3 cellular contexts compared by ENCODE assay signal in genomic region chr17:79024901-79025737, GRCh38.
TF ChIP-seq lines count a peak whose summit lies in the region.

No MANE protein-coding gene starts in this region.

TF ChIP-seq in SK-N-SH, 30 proteins besides CTCF, POLR2A, EP300 and RAD21:
- TF ChIP-seq GATA2 (CRISPR knock-in tag; IDR thresholded peaks at IDR 0.05) (no peak), NRF1 (IDR thresholded peaks at IDR 0.05; ENCODE audit: low read depth, low read length) (no peak), TAF1 (IDR thresholded peaks at IDR 0.05; ENCODE audit: borderline replicate concordance, low read depth, low read length) (no peak), CHD2 (IDR thresholded peaks at IDR 0.05; ENCODE audit: low read length, partially characterized antibody) (no peak), SIN3A (IDR thresholded peaks at IDR 0.05; ENCODE audit: borderline replicate concordance, low read depth, low read length) (no peak), MEF2A (IDR thresholded peaks at IDR 0.05; ENCODE audit: borderline replicate concordance, low read depth) (no peak), NFIC (IDR thresholded peaks at IDR 0.05; ENCODE audit: borderline replicate concordance) (no peak), FOXM1 (IDR thresholded peaks at IDR 0.05; ENCODE audit: low read depth) (no peak), EZH2phosphoT487 (IDR thresholded peaks at IDR 0.05; ENCODE audit: borderline replicate concordance, low read depth) (no peak), POLR2AphosphoS5 (IDR thresholded peaks at IDR 0.05; ENCODE audit: low read depth, low read length) (no peak), TEAD4 (IDR thresholded peaks at IDR 0.05; ENCODE audit: borderline replicate concordance, insufficient read depth) (no peak), TCF12 (IDR thresholded peaks at IDR 0.05) (no peak)
TF ChIP-seq in SK-N-SH: peak in this region for 0.

TF ChIP-seq in SK-N-SH treated with all-trans-retinoic acid at 6 μM for 48 hours, 23 proteins besides CTCF, POLR2A, EP300 and RAD21:
- TF ChIP-seq ZNF8 (CRISPR knock-in tag; IDR thresholded peaks at IDR 0.05) = no peak
- no peak for TF ChIP-seq TCF4 (CRISPR knock-in tag; IDR thresholded peaks at IDR 0.05; ENCODE audit: borderline replicate concordance)
- no peak for TF ChIP-seq RARB (CRISPR knock-in tag; IDR thresholded peaks at IDR 0.05)
- no peak for TF ChIP-seq TOX (CRISPR knock-in tag; IDR thresholded peaks at IDR 0.05; ENCODE audit: borderline replicate concordance)
- TF ChIP-seq PPARA (CRISPR knock-in tag; IDR thresholded peaks at IDR 0.05; ENCODE audit: borderline replicate concordance) = no peak
- no peak for TF ChIP-seq ZC3H10 (CRISPR knock-in tag; IDR thresholded peaks at IDR 0.05)

TF ChIP-seq in HepG2, 621 proteins besides CTCF, POLR2A, EP300 and RAD21 (continues in another document):
- TF ChIP-seq MIER2 (CRISPR knock-in tag; IDR thresholded peaks at IDR 0.05) (no peak), GATAD2A (CRISPR knock-in tag; IDR thresholded peaks at IDR 0.05) (0 out of 2 replicates have a peak, but pooled peaks have one; percentile 11), NFRKB (IDR thresholded peaks at IDR 0.05) (no peak), SAP130 (CRISPR knock-in tag; IDR thresholded peaks at IDR 0.05; ENCODE audit: low read depth) (no peak), SUZ12 (IDR thresholded peaks at IDR 0.05; ENCODE audit: low read depth, low read length) (no peak), ZNF280B (CRISPR knock-in tag; IDR thresholded peaks at IDR 0.05; ENCODE audit: borderline replicate concordance) (0 out of 2 replicates have a peak, but pooled peaks have one; percentile 10), ZZZ3 (CRISPR knock-in tag; IDR thresholded peaks at IDR 0.05; ENCODE audit: borderline replicate concordance) (no peak), NCOA1 (CRISPR knock-in tag; IDR thresholded peaks at IDR 0.05) (no peak), SALL1 (CRISPR knock-in tag; IDR thresholded peaks at IDR 0.05) (peak; percentile 41), NFIB (CRISPR knock-in tag; IDR thresholded peaks at IDR 0.05; ENCODE audit: borderline replicate concordance) (no peak), NFKB2 (CRISPR knock-in tag; IDR thresholded peaks at IDR 0.05; ENCODE audit: borderline replicate concordance) (peak; percentile 23; the same call in 1 of the 2 replicates), SRF (IDR thresholded peaks at IDR 0.05; ENCODE audit: low read depth, low read length) (no peak), ZNF274 (CRISPR knock-in tag; IDR thresholded peaks at IDR 0.05) (peak; percentile 83), CREBL2 (CRISPR knock-in tag; IDR thresholded peaks at IDR 0.05; ENCODE audit: borderline replicate concordance) (peak; percentile 47; the same call in 1 of the 2 replicates), ZNF883 (CRISPR knock-in tag; IDR thresholded peaks at IDR 0.05; ENCODE audit: not compliant biosample characterization) (peak; percentile 38), NCOR1 (IDR thresholded peaks at IDR 0.05; ENCODE audit: borderline replicate concordance, low read length) (no peak), ZNF451 (CRISPR knock-in tag; IDR thresholded peaks at IDR 0.05) (peak; percentile 40; the same call in 1 of the 2 replicates), HNRNPUL1 (IDR thresholded peaks at IDR 0.05; ENCODE audit: low read depth, low read length) (no peak), ZNF687 (CRISPR knock-in tag; IDR thresholded peaks at IDR 0.05) (peak; percentile 54), RXRA (CRISPR knock-in tag; IDR thresholded peaks at IDR 0.05) (no peak), GZF1 (CRISPR knock-in tag; IDR thresholded peaks at IDR 0.05) (no peak), DR1 (CRISPR knock-in tag; IDR thresholded peaks at IDR 0.05) (no peak), SPEN (CRISPR knock-in tag; IDR thresholded peaks at IDR 0.05; ENCODE audit: low read depth) (0 out of 2 replicates have a peak, but pooled peaks have one; percentile 25), NR2F1 (CRISPR knock-in tag; IDR thresholded peaks at IDR 0.05) (no peak), ZNF263 (CRISPR knock-in tag; IDR thresholded peaks at IDR 0.05) (peak; percentile 64; the same call in 1 of the 2 replicates), MAX (IDR thresholded peaks at IDR 0.05) (no peak), ZNF496 (CRISPR knock-in tag; IDR thresholded peaks at IDR 0.05; ENCODE audit: insufficient replicate concordance) (no peak), SMARCE1 (IDR thresholded peaks at IDR 0.05; ENCODE audit: borderline replicate concordance) (no peak), FOXP1 (IDR thresholded peaks at IDR 0.05) (no peak), FOXP1 (CRISPR knock-in tag; IDR thresholded peaks at IDR 0.05) (no peak), ETV5 (CRISPR knock-in tag; IDR thresholded peaks at IDR 0.05; ENCODE audit: borderline replicate concordance) (no peak), ZNF317 (CRISPR knock-in tag; IDR thresholded peaks at IDR 0.05) (no peak), MIXL1 (CRISPR knock-in tag; IDR thresholded peaks at IDR 0.05) (no peak), DNMT1 (CRISPR knock-in tag; IDR thresholded peaks at IDR 0.05) (no peak)
- TF ChIP-seq, protein P1, sequence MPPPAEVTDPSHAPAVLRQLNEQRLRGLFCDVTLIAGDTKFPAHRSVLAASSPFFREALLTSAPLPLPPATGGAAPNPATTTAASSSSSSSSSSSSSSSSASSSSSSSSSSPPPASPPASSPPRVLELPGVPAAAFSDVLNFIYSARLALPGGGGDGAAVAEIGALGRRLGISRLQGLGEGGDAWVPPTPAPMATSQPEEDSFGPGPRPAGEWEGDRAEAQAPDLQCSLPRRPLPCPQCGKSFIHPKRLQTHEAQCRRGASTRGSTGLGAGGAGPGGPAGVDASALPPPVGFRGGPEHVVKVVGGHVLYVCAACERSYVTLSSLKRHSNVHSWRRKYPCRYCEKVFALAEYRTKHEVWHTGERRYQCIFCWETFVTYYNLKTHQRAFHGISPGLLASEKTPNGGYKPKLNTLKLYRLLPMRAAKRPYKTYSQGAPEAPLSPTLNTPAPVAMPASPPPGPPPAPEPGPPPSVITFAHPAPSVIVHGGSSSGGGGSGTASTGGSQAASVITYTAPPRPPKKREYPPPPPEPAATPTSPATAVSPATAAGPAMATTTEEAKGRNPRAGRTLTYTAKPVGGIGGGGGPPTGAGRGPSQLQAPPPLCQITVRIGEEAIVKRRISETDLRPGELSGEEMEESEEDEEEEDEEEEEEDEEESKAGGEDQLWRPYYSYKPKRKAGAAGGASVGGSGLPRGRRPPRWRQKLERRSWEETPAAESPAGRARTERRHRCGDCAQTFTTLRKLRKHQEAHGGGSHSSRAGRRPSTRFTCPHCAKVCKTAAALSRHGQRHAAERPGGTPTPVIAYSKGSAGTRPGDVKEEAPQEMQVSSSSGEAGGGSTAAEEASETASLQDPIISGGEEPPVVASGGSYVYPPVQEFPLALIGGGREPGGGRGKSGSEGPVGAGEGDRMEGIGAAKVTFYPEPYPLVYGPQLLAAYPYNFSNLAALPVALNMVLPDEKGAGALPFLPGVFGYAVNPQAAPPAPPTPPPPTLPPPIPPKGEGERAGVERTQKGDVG (CRISPR knock-in tag; IDR thresholded peaks at IDR 0.05; ENCODE audit: borderline replicate concordance) = peak; percentile 78; the same call in 1 of the 2 replicates
- TF ChIP-seq, protein P2, sequence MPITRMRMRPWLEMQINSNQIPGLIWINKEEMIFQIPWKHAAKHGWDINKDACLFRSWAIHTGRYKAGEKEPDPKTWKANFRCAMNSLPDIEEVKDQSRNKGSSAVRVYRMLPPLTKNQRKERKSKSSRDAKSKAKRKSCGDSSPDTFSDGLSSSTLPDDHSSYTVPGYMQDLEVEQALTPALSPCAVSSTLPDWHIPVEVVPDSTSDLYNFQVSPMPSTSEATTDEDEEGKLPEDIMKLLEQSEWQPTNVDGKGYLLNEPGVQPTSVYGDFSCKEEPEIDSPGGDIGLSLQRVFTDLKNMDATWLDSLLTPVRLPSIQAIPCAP (CRISPR knock-in tag; IDR thresholded peaks at IDR 0.05; ENCODE audit: low read depth) = no peak
- TF ChIP-seq, protein P3, sequence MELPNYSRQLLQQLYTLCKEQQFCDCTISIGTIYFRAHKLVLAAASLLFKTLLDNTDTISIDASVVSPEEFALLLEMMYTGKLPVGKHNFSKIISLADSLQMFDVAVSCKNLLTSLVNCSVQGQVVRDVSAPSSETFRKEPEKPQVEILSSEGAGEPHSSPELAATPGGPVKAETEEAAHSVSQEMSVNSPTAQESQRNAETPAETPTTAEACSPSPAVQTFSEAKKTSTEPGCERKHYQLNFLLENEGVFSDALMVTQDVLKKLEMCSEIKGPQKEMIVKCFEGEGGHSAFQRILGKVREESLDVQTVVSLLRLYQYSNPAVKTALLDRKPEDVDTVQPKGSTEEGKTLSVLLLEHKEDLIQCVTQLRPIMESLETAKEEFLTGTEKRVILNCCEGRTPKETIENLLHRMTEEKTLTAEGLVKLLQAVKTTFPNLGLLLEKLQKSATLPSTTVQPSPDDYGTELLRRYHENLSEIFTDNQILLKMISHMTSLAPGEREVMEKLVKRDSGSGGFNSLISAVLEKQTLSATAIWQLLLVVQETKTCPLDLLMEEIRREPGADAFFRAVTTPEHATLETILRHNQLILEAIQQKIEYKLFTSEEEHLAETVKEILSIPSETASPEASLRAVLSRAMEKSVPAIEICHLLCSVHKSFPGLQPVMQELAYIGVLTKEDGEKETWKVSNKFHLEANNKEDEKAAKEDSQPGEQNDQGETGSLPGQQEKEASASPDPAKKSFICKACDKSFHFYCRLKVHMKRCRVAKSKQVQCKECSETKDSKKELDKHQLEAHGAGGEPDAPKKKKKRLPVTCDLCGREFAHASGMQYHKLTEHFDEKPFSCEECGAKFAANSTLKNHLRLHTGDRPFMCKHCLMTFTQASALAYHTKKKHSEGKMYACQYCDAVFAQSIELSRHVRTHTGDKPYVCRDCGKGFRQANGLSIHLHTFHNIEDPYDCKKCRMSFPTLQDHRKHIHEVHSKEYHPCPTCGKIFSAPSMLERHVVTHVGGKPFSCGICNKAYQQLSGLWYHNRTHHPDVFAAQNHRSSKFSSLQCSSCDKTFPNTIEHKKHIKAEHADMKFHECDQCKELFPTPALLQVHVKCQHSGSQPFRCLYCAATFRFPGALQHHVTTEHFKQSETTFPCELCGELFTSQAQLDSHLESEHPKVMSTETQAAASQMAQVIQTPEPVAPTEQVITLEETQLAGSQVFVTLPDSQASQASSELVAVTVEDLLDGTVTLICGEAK (IDR thresholded peaks at IDR 0.05) = no peak
- TF ChIP-seq, protein P3 (CRISPR knock-in tag; IDR thresholded peaks at IDR 0.05) = peak; percentile 38; the same call in 1 of the 2 replicates
